ENCODE assay signal across 8 cellular contexts in genomic region chr22:41966607-41967240, GRCh38. TPM values are rescaled to one million over a fixed set of nuclear protein-coding genes. Genes with fewer than 3 reads are reported as not detected.
A peak's percentile ranks its signal among the peaks of the same experiment; 100 is the strongest.
DNase-seq lines count a peak whose midpoint lies in the region; ATAC-seq and TF ChIP-seq lines count a peak whose summit lies in the region.

No MANE protein-coding gene starts in this region.

- H3K36me3 ChIP-seq in ACC112 (ENCODE audit: insufficient read depth, low read length) = no peaks in the 10 kb centered on the region
- no peaks in the 10 kb centered on the region for H3K36me3 ChIP-seq in neural cell (ENCODE audit: insufficient read depth, low read length)

- H3K9me3 ChIP-seq in neural cell (ENCODE audit: low read length) = no peaks in the 10 kb centered on the region

- peak; percentile 98 for DNase-seq in EL
- DNase-seq in NCI-H1694 treated with DMSO at 0.1 percent for 48 hours (lab: John Stamatoyannopoulos, UW) = peak; percentile 56
- peak; percentile 39 for DNase-seq in activated CD4-positive, CD25-positive, alpha-beta regulatory T cell treated with anti-CD3 and anti-CD28 coated beads, Interleukin-2, amount 50 U/mL, for 72 hours
- DNase-seq in fibroblast of gingiva (ENCODE audit: low read depth) = peak; percentile 90

- ATAC-seq in HG03432 (IDR thresholded peaks at IDR 0.05; ENCODE audit: unreplicated experiment) (no peak), GM21529 (IDR thresholded peaks at IDR 0.05; ENCODE audit: unreplicated experiment) (no peak)

- H3K4me1 ChIP-seq in ACC112 (ENCODE audit: control insufficient read depth, insufficient read depth, low read length, unreplicated experiment) = no peaks in the 10 kb centered on the region

- H4K20me1 ChIP-seq in neural cell (ENCODE audit: insufficient read depth) = no peaks in the 10 kb centered on the region

- H3F3A ChIP-seq in neural cell (ENCODE audit: insufficient read depth, low read length, poor library complexity, severe bottlenecking) = no peaks in the 10 kb centered on the region

- H3K27me3 ChIP-seq in ACC112 (ENCODE audit: insufficient read depth, low read length) (no peaks in the 10 kb centered on the region), neural cell (ENCODE audit: insufficient read depth, low read depth, low read length) (no peaks in the 10 kb centered on the region)

- H3K27ac ChIP-seq in ACC112 (ENCODE audit: low read depth, low read length) (peak overlapping the region; percentile 9; the same call in 1 of the 2 replicates), neural cell (ENCODE audit: low read length) (no peak overlapping the region)

- no peaks in the 10 kb centered on the region for H3K9me2 ChIP-seq in neural cell (ENCODE audit: insufficient read depth, low read length)

- no peak for TF ChIP-seq EP300 in neural cell (conservative IDR thresholded peaks at IDR 0.05; ENCODE audit: poor library complexity, severe bottlenecking)

- no peak overlapping the region for H3K4me3 ChIP-seq in ACC112 (ENCODE audit: low read depth, low read length)
- H3K4me3 ChIP-seq in neural cell (ENCODE audit: low read length) = no peak overlapping the region

- H3K79me2 ChIP-seq in ACC112 (ENCODE audit: control insufficient read depth, insufficient read depth, low read length, unreplicated experiment) = no peaks in the 10 kb centered on the region
- H3K79me2 ChIP-seq in neural cell (replicated peaks; ENCODE audit: insufficient read depth, low read length) = no peaks in the 10 kb centered on the region

- H3K9ac ChIP-seq in neural cell (ENCODE audit: low read length) = no peak overlapping the region

- H2AFZ ChIP-seq in ACC112 (ENCODE audit: low read length, unreplicated experiment) = no peak overlapping the region
- no peak overlapping the region for H2AFZ ChIP-seq in neural cell (ENCODE audit: low read depth, low read length)

- TF ChIP-seq RAD21 in neural cell (conservative IDR thresholded peaks at IDR 0.05) = peak; percentile 73

- TF ChIP-seq CTCF in neural cell (IDR thresholded peaks at IDR 0.05; ENCODE audit: poor library complexity, severe bottlenecking) = peak; percentile 67

- no peak overlapping the region for H3K4me2 ChIP-seq in neural cell (ENCODE audit: low read length)

TF ChIP-seq in neural cell, 6 proteins besides CTCF, POLR2A, EP300 and RAD21:
- TF ChIP-seq SMC3 (conservative IDR thresholded peaks at IDR 0.05; ENCODE audit: poor library complexity) (peak; percentile 74), TAF1 (IDR thresholded peaks at IDR 0.05; ENCODE audit: low read depth) (no peak), MXI1 (conservative IDR thresholded peaks at IDR 0.05; ENCODE audit: poor library complexity, severe bottlenecking) (no peak)

RNA-seq across cellular contexts. Expression of gene SEPTIN3, which starts 2.5 kb away (rescaled TPM):
- 167 and 177 TPM in 2 replicates for polyA plus RNA-seq in neural cell
- polyA minus RNA-seq in neural cell = 274 and 313 TPM in 2 replicates

RNA-seq across cellular contexts. Expression of gene CENPM, which starts 19.8 kb away (rescaled TPM):
- 1.7 and 2.1 TPM in 2 replicates for polyA plus RNA-seq in neural cell
- polyA minus RNA-seq in neural cell = 0.93 and 1.9 TPM in 2 replicates

RNA-seq across cellular contexts. Expression of gene WBP2NL, which starts 31.9 kb away (rescaled TPM):
- polyA plus RNA-seq in neural cell = not detected in 2 replicates
- not detected in 2 replicates for polyA minus RNA-seq in neural cell

RNA-seq across cellular contexts. Expression of gene TNFRSF13C, which starts 40.1 kb away (rescaled TPM):
- 0.12 and 0.34 TPM in 2 replicates for polyA plus RNA-seq in neural cell
- 0.23 and 0.24 TPM in 2 replicates for polyA minus RNA-seq in neural cell

Comparison
In these comparisons a context has a peak if more than half of its experiments do, and no peak if none do; other contexts are left out.
1. DNase-seq: peak in every context shown above with its lines; median percentile 98 in EL; 90 in fibroblast of gingiva; 56 in NCI-H1694 treated with DMSO at 0.1 percent for 48 hours; 39 in activated CD4-positive, CD25-positive, alpha-beta regulatory T cell treated with anti-CD3 and anti-CD28 coated beads, Interleukin-2, amount 50 U/mL, for 72 hours.